ENCODE assay signal across 30 cellular contexts in the genomic region with DNA sequence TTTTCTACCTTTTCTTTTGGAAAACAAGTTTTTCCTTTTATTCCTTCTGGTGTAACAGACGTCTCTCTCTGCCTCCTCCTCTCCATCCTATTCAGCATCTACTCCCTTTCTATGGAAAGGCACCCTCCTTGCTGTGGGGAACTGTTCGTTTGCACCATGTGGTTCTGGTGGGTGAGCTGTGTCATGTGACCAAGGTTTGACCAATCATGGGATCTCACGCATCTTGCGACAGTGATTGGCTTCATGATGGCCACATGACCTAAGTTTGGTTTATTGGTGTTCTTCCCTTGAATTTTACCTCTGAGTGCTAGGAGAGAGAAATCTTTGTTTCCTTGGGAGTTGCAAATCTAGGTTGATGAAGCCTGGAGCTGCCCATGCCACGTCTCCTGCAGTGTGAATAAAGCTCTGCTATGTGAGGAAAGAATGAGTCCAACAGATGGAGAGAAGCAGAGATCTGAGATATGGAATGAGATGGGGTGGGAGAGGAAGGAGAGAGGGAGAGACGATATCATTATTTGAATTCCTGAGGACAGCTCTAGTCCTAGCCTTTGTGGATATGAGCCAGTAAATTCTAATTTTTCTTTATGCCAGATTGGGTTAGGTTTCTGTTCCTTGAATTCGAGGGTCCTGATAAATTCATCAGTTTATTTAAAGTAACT.
DNase-seq lines count a peak whose midpoint lies in the region; ATAC-seq, FAIRE-seq and TF ChIP-seq lines count a peak whose summit lies in the region.
"Had no signal": no experiment of that assay in that cellular context is flagged by ENCODE, and none has a peak within 500 bp of the region (broad histone marks: within the 10 kb centered on the region; RNA-seq: fewer than 3 reads in every experiment).

No MANE protein-coding gene starts in this region.

- TF ChIP-seq CTCF in left ventricle myocardium inferior (IDR thresholded peaks at IDR 0.05; ENCODE audit: borderline replicate concordance) = no peak
- TF ChIP-seq CTCF in astrocyte (IDR thresholded peaks at IDR 0.05; ENCODE audit: insufficient read depth, low read depth, low read length) = no peak
- no peak for TF ChIP-seq CTCF in neural crest cell (conservative IDR thresholded peaks at IDR 0.05)
- TF ChIP-seq CTCF in type B pancreatic cell (conservative IDR thresholded peaks at IDR 0.05) = no peak

- H3K9me3 Mint-ChIP-seq in astrocyte (ENCODE audit: unreplicated experiment) (no peaks in the 10 kb centered on the region), neural crest cell (no peaks in the 10 kb centered on the region), type B pancreatic cell (peaks cover 4% of the 10 kb centered on the region)
- H3K9me3 Mint-ChIP-seq: activated T-helper 17 cell treated with anti-CD3 and anti-CD28 coated beads, Interleukin-2, amount 50 U/mL, for 72 hours; CD8-positive, alpha-beta T cell; stimulated activated effector memory CD8-positive, alpha-beta T cell treated with anti-CD3 and anti-CD28 coated beads, Interleukin-12 subunit alpha, Interleukin-12 subunit beta, amount 100 ng/mL, for 72 hours had no signal

- no peak overlapping the region for H3K4me2 ChIP-seq in astrocyte (ENCODE audit: low read length)

- H3K27ac Mint-ChIP-seq in astrocyte (ENCODE audit: unreplicated experiment) (no peak overlapping the region), neural crest cell (ENCODE audit: unreplicated experiment) (peak overlapping the region; percentile 35), type B pancreatic cell (peak overlapping the region; percentile 68)
- H3K27ac Mint-ChIP-seq: activated CD4-positive, alpha-beta T cell treated with anti-CD3 and anti-CD28 coated beads for 36 hours; activated T-helper 17 cell treated with anti-CD3 and anti-CD28 coated beads, Interleukin-2, amount 50 U/mL, for 72 hours; CD8-positive, alpha-beta T cell; stimulated activated effector memory CD8-positive, alpha-beta T cell treated with anti-CD3 and anti-CD28 coated beads, Interleukin-12 subunit alpha, Interleukin-12 subunit beta, amount 100 ng/mL, for 72 hours had no signal

- no peaks in the 10 kb centered on the region for H3K36me3 Mint-ChIP-seq in astrocyte (ENCODE audit: low read depth, unreplicated experiment)
- no peaks in the 10 kb centered on the region for H3K36me3 Mint-ChIP-seq in neural crest cell (ENCODE audit: low read depth)
- H3K36me3 Mint-ChIP-seq in type B pancreatic cell = no peaks in the 10 kb centered on the region
- H3K36me3 Mint-ChIP-seq: CD8-positive, alpha-beta T cell; stimulated activated effector memory CD8-positive, alpha-beta T cell treated with anti-CD3 and anti-CD28 coated beads, Interleukin-12 subunit alpha, Interleukin-12 subunit beta, amount 100 ng/mL, for 72 hours had no signal

- no peaks in the 10 kb centered on the region for H3K79me2 ChIP-seq in astrocyte (ENCODE audit: insufficient read depth, low read length)

- H3K27me3 Mint-ChIP-seq in astrocyte (ENCODE audit: low read depth, unreplicated experiment) (peaks cover under 1% of the 10 kb centered on the region), neural crest cell (ENCODE audit: low read depth) (no peaks in the 10 kb centered on the region), type B pancreatic cell (no peaks in the 10 kb centered on the region)

- H3K4me3 Mint-ChIP-seq in astrocyte (ENCODE audit: unreplicated experiment) (no peak overlapping the region), neural crest cell (no peak overlapping the region), type B pancreatic cell (no peak overlapping the region)
- H3K4me3 Mint-ChIP-seq: activated CD4-positive, alpha-beta T cell treated with anti-CD3 and anti-CD28 coated beads for 36 hours; activated T-helper 17 cell treated with anti-CD3 and anti-CD28 coated beads, Interleukin-2, amount 50 U/mL, for 72 hours; CD8-positive, alpha-beta T cell; stimulated activated effector memory CD8-positive, alpha-beta T cell treated with anti-CD3 and anti-CD28 coated beads, Interleukin-12 subunit alpha, Interleukin-12 subunit beta, amount 100 ng/mL, for 72 hours had no signal

- ATAC-seq in left ventricle myocardium superior = no peak
- no peak for ATAC-seq in HG03196 (IDR thresholded peaks at IDR 0.05; ENCODE audit: unreplicated experiment)
- ATAC-seq: activated CD4-positive, alpha-beta T cell treated with anti-CD3 and anti-CD28 coated beads for 36 hours; activated T-helper 17 cell treated with anti-CD3 and anti-CD28 coated beads, Interleukin-2, amount 50 U/mL, for 72 hours; CD8-positive, alpha-beta T cell; left lung; Panc1; stimulated activated effector memory CD8-positive, alpha-beta T cell treated with anti-CD3 and anti-CD28 coated beads, Interleukin-12 subunit alpha, Interleukin-12 subunit beta, amount 100 ng/mL, for 72 hours had no signal

- no peaks in the 10 kb centered on the region for H4K20me1 ChIP-seq in astrocyte (ENCODE audit: insufficient read depth, low read length)

- intact Hi-C loops in left ventricle myocardium inferior (cut with micrococcal nuclease) = no loop called here
- intact Hi-C loops in left ventricle myocardium superior (cut with micrococcal nuclease) = no loop called here

- H3K4me1 ChIP-seq in left ventricle myocardium inferior (peaks cover 42% of the 10 kb centered on the region), astrocyte (ENCODE audit: insufficient read depth, low read length) (peaks cover 9% of the 10 kb centered on the region)
- H3K4me1 ChIP-seq: BE2C, breast epithelium, psoas muscle had no signal

- H3K9ac ChIP-seq in astrocyte (ENCODE audit: low read length) = no peak overlapping the region

- no peak for FAIRE-seq in astrocyte (lab: Jason Lieb, UNC)
- FAIRE-seq: GM12891 had no signal

- H3K27me3 ChIP-seq in left ventricle myocardium inferior (ENCODE audit: low read depth) (no peaks in the 10 kb centered on the region), astrocyte (ENCODE audit: insufficient read depth, low read length) (no peaks in the 10 kb centered on the region)
- H3K27me3 ChIP-seq: BE2C, left lung, uterus had no signal

- H3K4me3 ChIP-seq in left ventricle myocardium inferior (no peak overlapping the region), astrocyte (ENCODE audit: insufficient read depth, low read depth, low read length) (no peak overlapping the region)
- H3K4me3 ChIP-seq: breast epithelium, coronary artery, left lung, psoas muscle, uterus had no signal

- H3K36me3 ChIP-seq in left ventricle myocardium inferior (no peaks in the 10 kb centered on the region), astrocyte (ENCODE audit: insufficient read depth, low read length) (no peaks in the 10 kb centered on the region)
- H3K36me3 ChIP-seq: BE2C, breast epithelium, left lung, uterus had no signal

- H3K9me3 ChIP-seq in left ventricle myocardium inferior (replicated peaks) = no peaks in the 10 kb centered on the region
- no peaks in the 10 kb centered on the region for H3K9me3 ChIP-seq in astrocyte (ENCODE audit: insufficient read depth, low read depth, low read length)
- H3K9me3 ChIP-seq: BE2C, breast epithelium, left lung, psoas muscle, uterus had no signal

- peak overlapping the region; percentile 91 for H3K27ac ChIP-seq in left ventricle myocardium inferior (replicated peaks)
- no peak overlapping the region for H3K27ac ChIP-seq in astrocyte (ENCODE audit: low read depth, low read length)
- H3K27ac ChIP-seq: breast epithelium, left lung, psoas muscle had no signal

- no peak overlapping the region for H2AFZ ChIP-seq in astrocyte (ENCODE audit: low read depth, low read length)

- DNase-seq in left ventricle myocardium inferior (no peak), left ventricle myocardium superior (no peak), astrocyte (ENCODE audit: low read depth) (peak; percentile 30), neural crest cell (ENCODE audit: low read depth, low spot score) (no peak), type B pancreatic cell (ENCODE audit: extremely low spot score, unreplicated experiment) (no peak), superior temporal gyrus (ENCODE audit: extremely low spot score) (no peak), HCEC 1CT (no peak)
- DNase-seq: activated CD4-positive, alpha-beta T cell treated with anti-CD3 and anti-CD28 coated beads for 36 hours; activated naive CD4-positive, alpha-beta T cell treated with anti-CD3 and anti-CD28 coated beads, Interleukin-2, amount 50 U/mL, for 16 hours; amniotic stem cell; BE2C; CD8-positive, alpha-beta T cell; effector CD8-positive, alpha-beta T cell; H7; left lung; NCI-H1092; NCI-H1694; NCI-H446; NCI-H748 treated with DMSO at 0.1 percent for 48 hours; psoas muscle; SIG-M5; SW 1271 had no signal

- peaks cover 17% of the 10 kb centered on the region for H3K4me1 Mint-ChIP-seq in astrocyte (ENCODE audit: low read depth, unreplicated experiment)
- H3K4me1 Mint-ChIP-seq in neural crest cell = peaks cover 32% of the 10 kb centered on the region
- H3K4me1 Mint-ChIP-seq in type B pancreatic cell (ENCODE audit: unreplicated experiment) = peaks cover 32% of the 10 kb centered on the region
- H3K4me1 Mint-ChIP-seq: activated CD4-positive, alpha-beta T cell treated with anti-CD3 and anti-CD28 coated beads for 36 hours; activated T-helper 17 cell treated with anti-CD3 and anti-CD28 coated beads, Interleukin-2, amount 50 U/mL, for 72 hours; stimulated activated effector memory CD8-positive, alpha-beta T cell treated with anti-CD3 and anti-CD28 coated beads, Interleukin-12 subunit alpha, Interleukin-12 subunit beta, amount 100 ng/mL, for 72 hours had no signal
